ENCODE assay signal across 1 cellular context in the genomic region with DNA sequence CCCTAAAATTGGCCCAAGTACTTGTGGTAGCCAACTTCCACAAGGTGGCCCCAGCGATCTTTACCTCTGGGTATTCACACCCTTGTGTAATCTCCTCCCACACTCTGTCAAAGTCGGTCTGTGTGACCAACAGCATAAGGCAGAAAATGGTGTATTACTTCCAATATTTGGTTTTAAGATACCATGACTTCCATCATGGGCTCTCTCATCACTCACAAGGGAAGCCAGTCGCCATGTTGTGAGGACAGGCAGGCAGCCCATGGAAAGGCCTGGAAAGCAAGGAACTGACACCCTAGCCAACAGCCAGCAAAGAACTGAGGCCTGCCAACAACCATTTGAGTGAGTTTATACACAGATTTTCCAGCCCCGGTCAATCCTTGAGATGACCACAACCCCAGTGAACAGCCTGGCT.
TF ChIP-seq lines count a peak whose summit lies in the region.

No MANE protein-coding gene starts in this region.

TF ChIP-seq in K562, 482 proteins besides CTCF, POLR2A, EP300 and RAD21 (continued from another document and continues in another):
- TF ChIP-seq PATZ1 (CRISPR knock-in tag; IDR thresholded peaks at IDR 0.05; ENCODE audit: borderline replicate concordance) (no peak), FOS (IDR thresholded peaks at IDR 0.05; ENCODE audit: extremely low read depth, insufficient read length) (no peak), VEZF1 (CRISPR knock-in tag; IDR thresholded peaks at IDR 0.05) (no peak), JUND (IDR thresholded peaks at IDR 0.05; ENCODE audit: borderline replicate concordance, low read depth, low read length) (peak; percentile 72), JUND (tag; IDR thresholded peaks at IDR 0.05; ENCODE audit: borderline replicate concordance, low read depth, low read length) (peak; percentile 63; the same call in 1 of the 3 replicates), TBL1XR1 (IDR thresholded peaks at IDR 0.05; ENCODE audit: low read length in 2 of 2) (peak in 1 of 2 experiments; percentile 61; a peak in 2 of 4 replicates), RUNX1 (IDR thresholded peaks at IDR 0.05; ENCODE audit: low read depth) (no peak), CREM (IDR thresholded peaks at IDR 0.05; ENCODE audit: low read depth) (peak; percentile 50; the same call in 1 of the 2 replicates), FUS (optimal IDR thresholded peaks at IDR 0.05; ENCODE audit: low read depth, low read length) (no peak), ZNF316 (IDR thresholded peaks at IDR 0.05) (no peak), CBX3 (IDR thresholded peaks at IDR 0.05; ENCODE audit: borderline replicate concordance in 1 of 2, low read length in 2 of 2) (0 out of 3 replicates have a peak, but pooled peaks of 1 of the 2 experiments have one; percentile 30), CEBPG (CRISPR knock-in tag; IDR thresholded peaks at IDR 0.05) (peak; percentile 53; the same call in 1 of the 2 replicates), CEBPG (tag; conservative IDR thresholded peaks at IDR 0.05 in 1 of 2, IDR thresholded peaks at IDR 0.05 in 1 of 2) (peak; percentile 63 to 76; a peak in 2 of 4 replicates), XRCC3 (IDR thresholded peaks at IDR 0.05) (no peak), CXXC5 (CRISPR knock-in tag; IDR thresholded peaks at IDR 0.05) (no peak), BCOR (IDR thresholded peaks at IDR 0.05) (no peak), SNAPC5 (CRISPR knock-in tag; IDR thresholded peaks at IDR 0.05) (no peak), ETV5 (CRISPR knock-in tag; IDR thresholded peaks at IDR 0.05; ENCODE audit: low read depth) (no peak), SMAD1 (IDR thresholded peaks at IDR 0.05; ENCODE audit: low read depth, low read length, partially characterized antibody) (no peak), ESRRB (CRISPR knock-in tag; IDR thresholded peaks at IDR 0.05; ENCODE audit: borderline replicate concordance) (no peak), ZNF77 (CRISPR knock-in tag; IDR thresholded peaks at IDR 0.05) (no peak), ZNF561 (CRISPR knock-in tag; conservative IDR thresholded peaks at IDR 0.05) (no peak), TCF7L2 (IDR thresholded peaks at IDR 0.05; ENCODE audit: low read depth, low read length) (no peak), CHD1 (IDR thresholded peaks at IDR 0.05; ENCODE audit: low read length) (no peak), ZNF699 (CRISPR knock-in tag; IDR thresholded peaks at IDR 0.05; ENCODE audit: insufficient replicate concordance) (no peak), TAL1 (IDR thresholded peaks at IDR 0.05) (no peak), ZNF518B (CRISPR knock-in tag; IDR thresholded peaks at IDR 0.05) (no peak), SLC30A9 (CRISPR knock-in tag; IDR thresholded peaks at IDR 0.05) (no peak), ARID1B (IDR thresholded peaks at IDR 0.05) (no peak), ZNF253 (CRISPR knock-in tag; conservative IDR thresholded peaks at IDR 0.05) (no peak), SIRT6 (IDR thresholded peaks at IDR 0.05; ENCODE audit: low read depth, low read length) (no peak), TFAM (CRISPR knock-in tag; conservative IDR thresholded peaks at IDR 0.05) (no peak), ZNF3 (CRISPR knock-in tag; IDR thresholded peaks at IDR 0.05) (no peak)
- TF ChIP-seq, protein P1, sequence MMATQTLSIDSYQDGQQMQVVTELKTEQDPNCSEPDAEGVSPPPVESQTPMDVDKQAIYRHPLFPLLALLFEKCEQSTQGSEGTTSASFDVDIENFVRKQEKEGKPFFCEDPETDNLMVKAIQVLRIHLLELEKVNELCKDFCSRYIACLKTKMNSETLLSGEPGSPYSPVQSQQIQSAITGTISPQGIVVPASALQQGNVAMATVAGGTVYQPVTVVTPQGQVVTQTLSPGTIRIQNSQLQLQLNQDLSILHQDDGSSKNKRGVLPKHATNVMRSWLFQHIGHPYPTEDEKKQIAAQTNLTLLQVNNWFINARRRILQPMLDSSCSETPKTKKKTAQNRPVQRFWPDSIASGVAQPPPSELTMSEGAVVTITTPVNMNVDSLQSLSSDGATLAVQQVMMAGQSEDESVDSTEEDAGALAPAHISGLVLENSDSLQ (IDR thresholded peaks at IDR 0.05) = peak; percentile 59
- TF ChIP-seq, protein P2, sequence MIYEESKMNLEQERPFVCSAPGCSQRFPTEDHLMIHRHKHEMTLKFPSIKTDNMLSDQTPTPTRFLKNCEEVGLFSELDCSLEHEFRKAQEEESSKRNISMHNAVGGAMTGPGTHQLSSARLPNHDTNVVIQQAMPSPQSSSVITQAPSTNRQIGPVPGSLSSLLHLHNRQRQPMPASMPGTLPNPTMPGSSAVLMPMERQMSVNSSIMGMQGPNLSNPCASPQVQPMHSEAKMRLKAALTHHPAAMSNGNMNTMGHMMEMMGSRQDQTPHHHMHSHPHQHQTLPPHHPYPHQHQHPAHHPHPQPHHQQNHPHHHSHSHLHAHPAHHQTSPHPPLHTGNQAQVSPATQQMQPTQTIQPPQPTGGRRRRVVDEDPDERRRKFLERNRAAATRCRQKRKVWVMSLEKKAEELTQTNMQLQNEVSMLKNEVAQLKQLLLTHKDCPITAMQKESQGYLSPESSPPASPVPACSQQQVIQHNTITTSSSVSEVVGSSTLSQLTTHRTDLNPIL (CRISPR knock-in tag; IDR thresholded peaks at IDR 0.05) = no peak
- TF ChIP-seq, protein P3, sequence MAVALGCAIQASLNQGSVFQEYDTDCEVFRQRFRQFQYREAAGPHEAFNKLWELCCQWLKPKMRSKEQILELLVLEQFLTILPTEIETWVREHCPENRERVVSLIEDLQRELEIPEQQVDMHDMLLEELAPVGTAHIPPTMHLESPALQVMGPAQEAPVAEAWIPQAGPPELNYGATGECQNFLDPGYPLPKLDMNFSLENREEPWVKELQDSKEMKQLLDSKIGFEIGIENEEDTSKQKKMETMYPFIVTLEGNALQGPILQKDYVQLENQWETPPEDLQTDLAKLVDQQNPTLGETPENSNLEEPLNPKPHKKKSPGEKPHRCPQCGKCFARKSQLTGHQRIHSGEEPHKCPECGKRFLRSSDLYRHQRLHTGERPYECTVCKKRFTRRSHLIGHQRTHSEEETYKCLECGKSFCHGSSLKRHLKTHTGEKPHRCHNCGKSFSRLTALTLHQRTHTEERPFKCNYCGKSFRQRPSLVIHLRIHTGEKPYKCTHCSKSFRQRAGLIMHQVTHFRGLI (CRISPR knock-in tag; IDR thresholded peaks at IDR 0.05) = no peak
- TF ChIP-seq, protein P4, sequence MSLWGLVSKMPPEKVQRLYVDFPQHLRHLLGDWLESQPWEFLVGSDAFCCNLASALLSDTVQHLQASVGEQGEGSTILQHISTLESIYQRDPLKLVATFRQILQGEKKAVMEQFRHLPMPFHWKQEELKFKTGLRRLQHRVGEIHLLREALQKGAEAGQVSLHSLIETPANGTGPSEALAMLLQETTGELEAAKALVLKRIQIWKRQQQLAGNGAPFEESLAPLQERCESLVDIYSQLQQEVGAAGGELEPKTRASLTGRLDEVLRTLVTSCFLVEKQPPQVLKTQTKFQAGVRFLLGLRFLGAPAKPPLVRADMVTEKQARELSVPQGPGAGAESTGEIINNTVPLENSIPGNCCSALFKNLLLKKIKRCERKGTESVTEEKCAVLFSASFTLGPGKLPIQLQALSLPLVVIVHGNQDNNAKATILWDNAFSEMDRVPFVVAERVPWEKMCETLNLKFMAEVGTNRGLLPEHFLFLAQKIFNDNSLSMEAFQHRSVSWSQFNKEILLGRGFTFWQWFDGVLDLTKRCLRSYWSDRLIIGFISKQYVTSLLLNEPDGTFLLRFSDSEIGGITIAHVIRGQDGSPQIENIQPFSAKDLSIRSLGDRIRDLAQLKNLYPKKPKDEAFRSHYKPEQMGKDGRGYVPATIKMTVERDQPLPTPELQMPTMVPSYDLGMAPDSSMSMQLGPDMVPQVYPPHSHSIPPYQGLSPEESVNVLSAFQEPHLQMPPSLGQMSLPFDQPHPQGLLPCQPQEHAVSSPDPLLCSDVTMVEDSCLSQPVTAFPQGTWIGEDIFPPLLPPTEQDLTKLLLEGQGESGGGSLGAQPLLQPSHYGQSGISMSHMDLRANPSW (CRISPR knock-in tag; IDR thresholded peaks at IDR 0.05) = no peak
- TF ChIP-seq, protein P5, sequence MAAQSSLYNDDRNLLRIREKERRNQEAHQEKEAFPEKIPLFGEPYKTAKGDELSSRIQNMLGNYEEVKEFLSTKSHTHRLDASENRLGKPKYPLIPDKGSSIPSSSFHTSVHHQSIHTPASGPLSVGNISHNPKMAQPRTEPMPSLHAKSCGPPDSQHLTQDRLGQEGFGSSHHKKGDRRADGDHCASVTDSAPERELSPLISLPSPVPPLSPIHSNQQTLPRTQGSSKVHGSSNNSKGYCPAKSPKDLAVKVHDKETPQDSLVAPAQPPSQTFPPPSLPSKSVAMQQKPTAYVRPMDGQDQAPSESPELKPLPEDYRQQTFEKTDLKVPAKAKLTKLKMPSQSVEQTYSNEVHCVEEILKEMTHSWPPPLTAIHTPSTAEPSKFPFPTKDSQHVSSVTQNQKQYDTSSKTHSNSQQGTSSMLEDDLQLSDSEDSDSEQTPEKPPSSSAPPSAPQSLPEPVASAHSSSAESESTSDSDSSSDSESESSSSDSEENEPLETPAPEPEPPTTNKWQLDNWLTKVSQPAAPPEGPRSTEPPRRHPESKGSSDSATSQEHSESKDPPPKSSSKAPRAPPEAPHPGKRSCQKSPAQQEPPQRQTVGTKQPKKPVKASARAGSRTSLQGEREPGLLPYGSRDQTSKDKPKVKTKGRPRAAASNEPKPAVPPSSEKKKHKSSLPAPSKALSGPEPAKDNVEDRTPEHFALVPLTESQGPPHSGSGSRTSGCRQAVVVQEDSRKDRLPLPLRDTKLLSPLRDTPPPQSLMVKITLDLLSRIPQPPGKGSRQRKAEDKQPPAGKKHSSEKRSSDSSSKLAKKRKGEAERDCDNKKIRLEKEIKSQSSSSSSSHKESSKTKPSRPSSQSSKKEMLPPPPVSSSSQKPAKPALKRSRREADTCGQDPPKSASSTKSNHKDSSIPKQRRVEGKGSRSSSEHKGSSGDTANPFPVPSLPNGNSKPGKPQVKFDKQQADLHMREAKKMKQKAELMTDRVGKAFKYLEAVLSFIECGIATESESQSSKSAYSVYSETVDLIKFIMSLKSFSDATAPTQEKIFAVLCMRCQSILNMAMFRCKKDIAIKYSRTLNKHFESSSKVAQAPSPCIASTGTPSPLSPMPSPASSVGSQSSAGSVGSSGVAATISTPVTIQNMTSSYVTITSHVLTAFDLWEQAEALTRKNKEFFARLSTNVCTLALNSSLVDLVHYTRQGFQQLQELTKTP (IDR thresholded peaks at IDR 0.05; ENCODE audit: low read depth in 1 of 2, partially characterized antibody in 2 of 2) = peak in 1 of 2 experiments; percentile 24
- TF ChIP-seq, protein P6, sequence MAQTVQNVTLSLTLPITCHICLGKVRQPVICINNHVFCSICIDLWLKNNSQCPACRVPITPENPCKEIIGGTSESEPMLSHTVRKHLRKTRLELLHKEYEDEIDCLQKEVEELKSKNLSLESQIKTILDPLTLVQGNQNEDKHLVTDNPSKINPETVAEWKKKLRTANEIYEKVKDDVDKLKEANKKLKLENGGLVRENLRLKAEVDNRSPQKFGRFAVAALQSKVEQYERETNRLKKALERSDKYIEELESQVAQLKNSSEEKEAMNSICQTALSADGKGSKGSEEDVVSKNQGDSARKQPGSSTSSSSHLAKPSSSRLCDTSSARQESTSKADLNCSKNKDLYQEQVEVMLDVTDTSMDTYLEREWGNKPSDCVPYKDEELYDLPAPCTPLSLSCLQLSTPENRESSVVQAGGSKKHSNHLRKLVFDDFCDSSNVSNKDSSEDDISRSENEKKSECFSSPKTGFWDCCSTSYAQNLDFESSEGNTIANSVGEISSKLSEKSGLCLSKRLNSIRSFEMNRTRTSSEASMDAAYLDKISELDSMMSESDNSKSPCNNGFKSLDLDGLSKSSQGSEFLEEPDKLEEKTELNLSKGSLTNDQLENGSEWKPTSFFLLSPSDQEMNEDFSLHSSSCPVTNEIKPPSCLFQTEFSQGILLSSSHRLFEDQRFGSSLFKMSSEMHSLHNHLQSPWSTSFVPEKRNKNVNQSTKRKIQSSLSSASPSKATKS (CRISPR knock-in tag; IDR thresholded peaks at IDR 0.05) = no peak
